ENCODE assay signal across 1 cellular context in the genomic region with DNA sequence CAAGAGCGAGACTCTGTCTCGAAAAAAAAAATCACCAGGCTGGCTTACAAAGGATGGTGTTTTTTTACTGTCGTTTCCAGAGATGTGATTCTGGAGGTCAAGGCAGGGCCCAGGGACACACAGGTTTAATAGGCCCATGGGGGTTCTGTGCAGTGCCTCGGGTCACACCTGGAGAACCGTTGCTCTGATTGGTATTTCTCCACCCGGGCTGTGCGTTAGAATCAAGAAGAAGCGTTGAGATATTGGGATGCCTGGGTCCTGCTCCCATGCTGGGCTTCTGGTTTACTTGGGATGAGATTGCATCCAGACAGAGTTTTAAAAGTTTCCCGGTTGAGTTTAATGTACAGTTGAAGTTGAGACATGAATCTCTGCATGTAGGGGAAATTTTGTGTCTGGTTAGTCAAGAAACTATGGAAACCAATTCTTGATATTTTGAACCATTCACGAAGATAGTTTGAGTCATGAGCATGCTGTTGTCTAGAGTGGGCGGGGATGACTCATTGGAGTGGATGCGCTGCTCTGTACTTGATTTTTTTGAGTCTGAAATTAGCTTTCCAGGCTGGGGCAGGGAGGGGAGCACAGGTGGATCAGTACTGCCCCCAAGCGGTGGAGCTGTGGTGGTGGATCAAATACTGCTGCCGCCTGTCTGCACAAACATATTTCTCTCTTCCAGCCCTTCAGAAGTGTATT.
TF ChIP-seq lines count a peak whose summit lies in the region.

No MANE protein-coding gene starts in this region.

TF ChIP-seq in HepG2, 621 proteins besides CTCF, POLR2A, EP300 and RAD21 (continued from another document):
- TF ChIP-seq, protein P1, sequence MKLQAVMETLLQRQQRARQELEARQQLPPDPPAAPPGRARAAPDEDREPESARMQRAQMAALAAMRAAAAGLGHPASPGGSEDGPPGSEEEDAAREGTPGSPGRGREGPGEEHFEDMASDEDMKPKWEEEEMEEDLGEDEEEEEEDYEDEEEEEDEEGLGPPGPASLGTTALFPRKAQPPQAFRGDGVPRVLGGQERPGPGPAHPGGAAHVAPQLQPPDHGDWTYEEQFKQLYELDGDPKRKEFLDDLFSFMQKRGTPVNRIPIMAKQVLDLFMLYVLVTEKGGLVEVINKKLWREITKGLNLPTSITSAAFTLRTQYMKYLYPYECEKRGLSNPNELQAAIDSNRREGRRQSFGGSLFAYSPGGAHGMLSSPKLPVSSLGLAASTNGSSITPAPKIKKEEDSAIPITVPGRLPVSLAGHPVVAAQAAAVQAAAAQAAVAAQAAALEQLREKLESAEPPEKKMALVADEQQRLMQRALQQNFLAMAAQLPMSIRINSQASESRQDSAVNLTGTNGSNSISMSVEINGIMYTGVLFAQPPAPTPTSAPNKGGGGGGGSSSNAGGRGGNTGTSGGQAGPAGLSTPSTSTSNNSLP (IDR thresholded peaks at IDR 0.05; ENCODE audit: low read depth, low read length): peak; percentile 80
- no peak for TF ChIP-seq PAF1 (CRISPR knock-in tag; IDR thresholded peaks at IDR 0.05)
- TF ChIP-seq ZNF777 (CRISPR knock-in tag; IDR thresholded peaks at IDR 0.05): no peak
- no peak for TF ChIP-seq ZBTB1 (CRISPR knock-in tag; IDR thresholded peaks at IDR 0.05; ENCODE audit: borderline replicate concordance)
- TF ChIP-seq SALL1 (CRISPR knock-in tag; IDR thresholded peaks at IDR 0.05): peak; percentile 56
- TF ChIP-seq, protein P2, sequence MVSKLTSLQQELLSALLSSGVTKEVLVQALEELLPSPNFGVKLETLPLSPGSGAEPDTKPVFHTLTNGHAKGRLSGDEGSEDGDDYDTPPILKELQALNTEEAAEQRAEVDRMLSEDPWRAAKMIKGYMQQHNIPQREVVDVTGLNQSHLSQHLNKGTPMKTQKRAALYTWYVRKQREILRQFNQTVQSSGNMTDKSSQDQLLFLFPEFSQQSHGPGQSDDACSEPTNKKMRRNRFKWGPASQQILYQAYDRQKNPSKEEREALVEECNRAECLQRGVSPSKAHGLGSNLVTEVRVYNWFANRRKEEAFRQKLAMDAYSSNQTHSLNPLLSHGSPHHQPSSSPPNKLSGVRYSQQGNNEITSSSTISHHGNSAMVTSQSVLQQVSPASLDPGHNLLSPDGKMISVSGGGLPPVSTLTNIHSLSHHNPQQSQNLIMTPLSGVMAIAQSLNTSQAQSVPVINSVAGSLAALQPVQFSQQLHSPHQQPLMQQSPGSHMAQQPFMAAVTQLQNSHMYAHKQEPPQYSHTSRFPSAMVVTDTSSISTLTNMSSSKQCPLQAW (CRISPR knock-in tag; IDR thresholded peaks at IDR 0.05): peak; percentile 37; the same call in 1 of the 2 replicates
- TF ChIP-seq FOXP1 (IDR thresholded peaks at IDR 0.05): no peak
- 0 out of 2 replicates have a peak, but pooled peaks have one; percentile 10 for TF ChIP-seq FOXP1 (CRISPR knock-in tag; IDR thresholded peaks at IDR 0.05)
- no peak for TF ChIP-seq ZNF496 (CRISPR knock-in tag; IDR thresholded peaks at IDR 0.05; ENCODE audit: insufficient replicate concordance)
- TF ChIP-seq, protein P3, sequence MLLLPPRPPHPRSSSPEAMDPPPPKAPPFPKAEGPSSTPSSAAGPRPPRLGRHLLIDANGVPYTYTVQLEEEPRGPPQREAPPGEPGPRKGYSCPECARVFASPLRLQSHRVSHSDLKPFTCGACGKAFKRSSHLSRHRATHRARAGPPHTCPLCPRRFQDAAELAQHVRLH (CRISPR knock-in tag; IDR thresholded peaks at IDR 0.05; ENCODE audit: borderline replicate concordance, low read depth): 0 out of 2 replicates have a peak, but pooled peaks have one; percentile 29
- TF ChIP-seq JUND (CRISPR knock-in tag; IDR thresholded peaks at IDR 0.05): peak; percentile 25; the same call in 1 of the 2 replicates
- no peak for TF ChIP-seq ZNF367 (CRISPR knock-in tag; IDR thresholded peaks at IDR 0.05; ENCODE audit: borderline replicate concordance)
- 0 out of 2 replicates have a peak, but pooled peaks have one; percentile 60 for TF ChIP-seq KDM3A (CRISPR knock-in tag; IDR thresholded peaks at IDR 0.05; ENCODE audit: low read depth)
- TF ChIP-seq FOSL1 (CRISPR knock-in tag; IDR thresholded peaks at IDR 0.05; ENCODE audit: borderline replicate concordance): peak; percentile 31; the same call in 1 of the 2 replicates
- no peak for TF ChIP-seq ZNF546 (CRISPR knock-in tag; conservative IDR thresholded peaks at IDR 0.05)
- TF ChIP-seq, protein P4, sequence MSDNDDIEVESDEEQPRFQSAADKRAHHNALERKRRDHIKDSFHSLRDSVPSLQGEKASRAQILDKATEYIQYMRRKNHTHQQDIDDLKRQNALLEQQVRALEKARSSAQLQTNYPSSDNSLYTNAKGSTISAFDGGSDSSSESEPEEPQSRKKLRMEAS (IDR thresholded peaks at IDR 0.05): peak; percentile 19; the same call in 1 of the 2 replicates
- TF ChIP-seq KDM5B (CRISPR knock-in tag; IDR thresholded peaks at IDR 0.05; ENCODE audit: borderline replicate concordance): no peak
- TF ChIP-seq IRF2 (CRISPR knock-in tag; IDR thresholded peaks at IDR 0.05): peak; percentile 66; the same call in 1 of the 2 replicates
- no peak for TF ChIP-seq NR2F2 (IDR thresholded peaks at IDR 0.05; ENCODE audit: borderline replicate concordance, low read depth)
- TF ChIP-seq ZSCAN22 (CRISPR knock-in tag; IDR thresholded peaks at IDR 0.05): no peak
- TF ChIP-seq HNRNPUL1 (IDR thresholded peaks at IDR 0.05; ENCODE audit: low read depth, low read length): no peak
- peak; percentile 79; the same call in 1 of the 3 replicates for TF ChIP-seq MXI1 (IDR thresholded peaks at IDR 0.05; ENCODE audit: borderline replicate concordance, low read depth, low read length)
- 0 out of 2 replicates have a peak, but pooled peaks have one; percentile 25 for TF ChIP-seq GATAD1 (CRISPR knock-in tag; IDR thresholded peaks at IDR 0.05)
- TF ChIP-seq TBL1XR1 (IDR thresholded peaks at IDR 0.05; ENCODE audit: borderline replicate concordance, low read length, partially characterized antibody): peak; percentile 8
- TF ChIP-seq TRIM24 (CRISPR knock-in tag; IDR thresholded peaks at IDR 0.05): no peak
- TF ChIP-seq, protein P5, sequence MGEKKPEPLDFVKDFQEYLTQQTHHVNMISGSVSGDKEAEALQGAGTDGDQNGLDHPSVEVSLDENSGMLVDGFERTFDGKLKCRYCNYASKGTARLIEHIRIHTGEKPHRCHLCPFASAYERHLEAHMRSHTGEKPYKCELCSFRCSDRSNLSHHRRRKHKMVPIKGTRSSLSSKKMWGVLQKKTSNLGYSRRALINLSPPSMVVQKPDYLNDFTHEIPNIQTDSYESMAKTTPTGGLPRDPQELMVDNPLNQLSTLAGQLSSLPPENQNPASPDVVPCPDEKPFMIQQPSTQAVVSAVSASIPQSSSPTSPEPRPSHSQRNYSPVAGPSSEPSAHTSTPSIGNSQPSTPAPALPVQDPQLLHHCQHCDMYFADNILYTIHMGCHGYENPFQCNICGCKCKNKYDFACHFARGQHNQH (CRISPR knock-in tag; IDR thresholded peaks at IDR 0.05): peak; percentile 40; the same call in 1 of the 2 replicates
- TF ChIP-seq, protein P6, sequence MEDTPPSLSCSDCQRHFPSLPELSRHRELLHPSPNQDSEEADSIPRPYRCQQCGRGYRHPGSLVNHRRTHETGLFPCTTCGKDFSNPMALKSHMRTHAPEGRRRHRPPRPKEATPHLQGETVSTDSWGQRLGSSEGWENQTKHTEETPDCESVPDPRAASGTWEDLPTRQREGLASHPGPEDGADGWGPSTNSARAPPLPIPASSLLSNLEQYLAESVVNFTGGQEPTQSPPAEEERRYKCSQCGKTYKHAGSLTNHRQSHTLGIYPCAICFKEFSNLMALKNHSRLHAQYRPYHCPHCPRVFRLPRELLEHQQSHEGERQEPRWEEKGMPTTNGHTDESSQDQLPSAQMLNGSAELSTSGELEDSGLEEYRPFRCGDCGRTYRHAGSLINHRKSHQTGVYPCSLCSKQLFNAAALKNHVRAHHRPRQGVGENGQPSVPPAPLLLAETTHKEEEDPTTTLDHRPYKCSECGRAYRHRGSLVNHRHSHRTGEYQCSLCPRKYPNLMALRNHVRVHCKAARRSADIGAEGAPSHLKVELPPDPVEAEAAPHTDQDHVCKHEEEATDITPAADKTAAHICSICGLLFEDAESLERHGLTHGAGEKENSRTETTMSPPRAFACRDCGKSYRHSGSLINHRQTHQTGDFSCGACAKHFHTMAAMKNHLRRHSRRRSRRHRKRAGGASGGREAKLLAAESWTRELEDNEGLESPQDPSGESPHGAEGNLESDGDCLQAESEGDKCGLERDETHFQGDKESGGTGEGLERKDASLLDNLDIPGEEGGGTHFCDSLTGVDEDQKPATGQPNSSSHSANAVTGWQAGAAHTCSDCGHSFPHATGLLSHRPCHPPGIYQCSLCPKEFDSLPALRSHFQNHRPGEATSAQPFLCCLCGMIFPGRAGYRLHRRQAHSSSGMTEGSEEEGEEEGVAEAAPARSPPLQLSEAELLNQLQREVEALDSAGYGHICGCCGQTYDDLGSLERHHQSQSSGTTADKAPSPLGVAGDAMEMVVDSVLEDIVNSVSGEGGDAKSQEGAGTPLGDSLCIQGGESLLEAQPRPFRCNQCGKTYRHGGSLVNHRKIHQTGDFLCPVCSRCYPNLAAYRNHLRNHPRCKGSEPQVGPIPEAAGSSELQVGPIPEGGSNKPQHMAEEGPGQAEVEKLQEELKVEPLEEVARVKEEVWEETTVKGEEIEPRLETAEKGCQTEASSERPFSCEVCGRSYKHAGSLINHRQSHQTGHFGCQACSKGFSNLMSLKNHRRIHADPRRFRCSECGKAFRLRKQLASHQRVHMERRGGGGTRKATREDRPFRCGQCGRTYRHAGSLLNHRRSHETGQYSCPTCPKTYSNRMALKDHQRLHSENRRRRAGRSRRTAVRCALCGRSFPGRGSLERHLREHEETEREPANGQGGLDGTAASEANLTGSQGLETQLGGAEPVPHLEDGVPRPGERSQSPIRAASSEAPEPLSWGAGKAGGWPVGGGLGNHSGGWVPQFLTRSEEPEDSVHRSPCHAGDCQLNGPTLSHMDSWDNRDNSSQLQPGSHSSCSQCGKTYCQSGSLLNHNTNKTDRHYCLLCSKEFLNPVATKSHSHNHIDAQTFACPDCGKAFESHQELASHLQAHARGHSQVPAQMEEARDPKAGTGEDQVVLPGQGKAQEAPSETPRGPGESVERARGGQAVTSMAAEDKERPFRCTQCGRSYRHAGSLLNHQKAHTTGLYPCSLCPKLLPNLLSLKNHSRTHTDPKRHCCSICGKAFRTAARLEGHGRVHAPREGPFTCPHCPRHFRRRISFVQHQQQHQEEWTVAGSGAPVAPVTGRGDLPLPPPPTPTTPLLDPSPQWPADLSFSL (CRISPR knock-in tag; IDR thresholded peaks at IDR 0.05): no peak
- TF ChIP-seq, protein P7, sequence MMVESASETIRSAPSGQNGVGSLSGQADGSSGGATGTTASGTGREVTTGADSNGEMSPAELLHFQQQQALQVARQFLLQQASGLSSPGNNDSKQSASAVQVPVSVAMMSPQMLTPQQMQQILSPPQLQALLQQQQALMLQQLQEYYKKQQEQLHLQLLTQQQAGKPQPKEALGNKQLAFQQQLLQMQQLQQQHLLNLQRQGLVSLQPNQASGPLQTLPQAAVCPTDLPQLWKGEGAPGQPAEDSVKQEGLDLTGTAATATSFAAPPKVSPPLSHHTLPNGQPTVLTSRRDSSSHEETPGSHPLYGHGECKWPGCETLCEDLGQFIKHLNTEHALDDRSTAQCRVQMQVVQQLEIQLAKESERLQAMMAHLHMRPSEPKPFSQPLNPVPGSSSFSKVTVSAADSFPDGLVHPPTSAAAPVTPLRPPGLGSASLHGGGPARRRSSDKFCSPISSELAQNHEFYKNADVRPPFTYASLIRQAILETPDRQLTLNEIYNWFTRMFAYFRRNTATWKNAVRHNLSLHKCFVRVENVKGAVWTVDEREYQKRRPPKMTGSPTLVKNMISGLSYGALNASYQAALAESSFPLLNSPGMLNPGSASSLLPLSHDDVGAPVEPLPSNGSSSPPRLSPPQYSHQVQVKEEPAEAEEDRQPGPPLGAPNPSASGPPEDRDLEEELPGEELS (CRISPR knock-in tag; IDR thresholded peaks at IDR 0.05): peak; percentile 35; the same call in 1 of the 2 replicates
